14 cellular contexts compared by ENCODE assay signal in the genomic region with DNA sequence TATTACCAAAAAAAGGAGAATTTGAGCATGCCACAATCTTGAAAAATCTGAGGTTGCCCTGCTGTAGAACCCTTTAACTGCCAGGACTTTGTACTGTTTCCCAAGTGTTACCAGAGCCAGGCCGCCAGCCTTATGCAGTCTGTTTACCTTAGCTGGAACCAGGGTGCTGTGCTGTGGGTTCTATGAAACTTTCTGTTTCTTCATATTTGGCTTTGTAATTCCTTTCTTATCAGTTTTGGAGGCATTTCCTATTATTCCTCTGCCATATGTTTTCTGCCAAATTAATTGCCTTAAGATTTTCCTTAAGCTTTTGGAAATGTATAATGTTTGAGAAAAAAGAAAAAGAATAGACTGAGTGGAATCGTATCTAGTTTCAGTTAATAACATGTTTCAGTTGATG. TPM values are rescaled to one million over a fixed set of nuclear protein-coding genes. Genes with fewer than 3 reads are reported as not detected.
DNase-seq lines count a peak whose midpoint lies in the region; ATAC-seq and TF ChIP-seq lines count a peak whose summit lies in the region.
"Had no signal": no experiment of that assay in that cellular context is flagged by ENCODE, and none has a peak within 500 bp of the region (broad histone marks: within the 10 kb centered on the region; RNA-seq: fewer than 3 reads in every experiment).

No MANE protein-coding gene starts in this region.

- no peak overlapping the region for H3K4ac ChIP-seq in mesendoderm (ENCODE audit: low read depth, low read length)

- H3K27ac ChIP-seq in SK-N-SH (ENCODE audit: low read depth in 2 of 2, low read length in 1 of 2) = no peak overlapping the region; a peak in 1 of 4 replicates
- peak overlapping the region; percentile 51 to 63 for H3K27ac ChIP-seq in coronary artery
- no peak overlapping the region for H3K27ac ChIP-seq in mesendoderm (ENCODE audit: low read depth, low read length)
- peak overlapping the region; percentile 16 to 45 for H3K27ac ChIP-seq in thoracic aorta
- H3K27ac ChIP-seq: SJCRH30, thyroid gland had no signal

- no peak for DNase-seq in SK-N-SH
- DNase-seq in coronary artery (ENCODE audit: low spot score) = peak; percentile 50
- no peak for DNase-seq in mesendoderm
- DNase-seq in thoracic aorta (ENCODE audit: low spot score) = no peak
- DNase-seq in DMS153 treated with DMSO at 0.1 percent for 48 hours (lab: John Stamatoyannopoulos, UW; ENCODE audit: unreplicated experiment) = no peak
- DNase-seq in GF-D8 (lab: John Stamatoyannopoulos, UW) = no peak
- DNase-seq in NCI-H510A treated with DMSO at 0.1 percent for 48 hours (lab: John Stamatoyannopoulos, UW) = no peak
- DNase-seq: activated naive CD4-positive, alpha-beta T cell treated with Interleukin-2 at 50 U/mL for 16 hours; COR-L47; H9; naive thymus-derived CD8-positive, alpha-beta T cell; SJCRH30; thyroid gland had no signal

- no peak for ATAC-seq in SK-N-SH treated with all-trans-retinoic acid at 6 μM for 48 hours
- ATAC-seq in thoracic aorta (ENCODE audit: insufficient number of reproducible peaks, low FRiP score, low read depth) = no peak
- ATAC-seq: naive thymus-derived CD8-positive, alpha-beta T cell had no signal

- no peaks in the 10 kb centered on the region for H4K20me1 ChIP-seq in SK-N-SH (ENCODE audit: insufficient read depth)

- CTCF ChIA-PET in SK-N-SH (lab: Yijun Ruan, JAX) = interaction anchor here (1.4 kb wide), 1 partner anchor 273 kb away, joined by 3 read pairs; no protein-coding TSS in a partner anchor

- H3K4me3 ChIP-seq in SK-N-SH (ENCODE audit: low read depth in 2 of 2, low read length in 1 of 2) (peak overlapping the region in 1 of 2 experiments; percentile 70; a peak in 1 of 4 replicates), coronary artery (peak overlapping the region; percentile 99), mesendoderm (ENCODE audit: low read length) (no peak overlapping the region), thoracic aorta (peak overlapping the region; percentile 95)
- H3K4me3 ChIP-seq: SJCRH30, thyroid gland had no signal

- H3K79me2 ChIP-seq in SK-N-SH (ENCODE audit: insufficient read depth) (peaks cover 16% of the 10 kb centered on the region), mesendoderm (ENCODE audit: control insufficient read depth, insufficient read depth, low read length) (peaks cover 12% of the 10 kb centered on the region)

- no peak overlapping the region for H2BK15ac ChIP-seq in mesendoderm (replicated peaks; ENCODE audit: low read depth)

- no peak overlapping the region for H4K8ac ChIP-seq in mesendoderm (ENCODE audit: low read depth, low read length)

- peaks cover 5% of the 10 kb centered on the region for H3K79me1 ChIP-seq in mesendoderm (ENCODE audit: low read length)

- H4K5ac ChIP-seq in mesendoderm (ENCODE audit: low read length) = no peak overlapping the region

- no peak overlapping the region for H2AFZ ChIP-seq in SK-N-SH (ENCODE audit: low read depth)

- H2BK5ac ChIP-seq in mesendoderm (ENCODE audit: low read length) = no peak overlapping the region

- TF ChIP-seq RAD21 in SK-N-SH (IDR thresholded peaks at IDR 0.05; ENCODE audit: low read length) = no peak

- no peak overlapping the region for H2BK120ac ChIP-seq in mesendoderm (ENCODE audit: low read depth, low read length)

- H3K9ac ChIP-seq in SK-N-SH = no peak overlapping the region
- peak overlapping the region; percentile 8 for H3K9ac ChIP-seq in mesendoderm (ENCODE audit: low read length)

- no peak overlapping the region for H3K23ac ChIP-seq in mesendoderm (ENCODE audit: low read length)

- TF ChIP-seq EP300 in SK-N-SH (IDR thresholded peaks at IDR 0.05; ENCODE audit: borderline replicate concordance in 1 of 2, low read depth in 1 of 2, low read length in 1 of 2) = no peak

- no peaks in the 10 kb centered on the region for H3K27me3 ChIP-seq in SK-N-SH (ENCODE audit: insufficient read depth)
- H3K27me3 ChIP-seq in mesendoderm (ENCODE audit: insufficient read depth, low read length, poor library complexity) = no peaks in the 10 kb centered on the region
- no peaks in the 10 kb centered on the region for H3K27me3 ChIP-seq in thoracic aorta (replicated peaks; ENCODE audit: insufficient read depth)
- H3K27me3 ChIP-seq: SJCRH30, thyroid gland had no signal

- no peaks in the 10 kb centered on the region for H3F3A ChIP-seq in SK-N-SH (replicated peaks; ENCODE audit: insufficient read depth)

- H2AK5ac ChIP-seq in mesendoderm (ENCODE audit: low read length) = no peak overlapping the region

- H3K18ac ChIP-seq in mesendoderm (ENCODE audit: low read length) = no peak overlapping the region

- H3K9me3 ChIP-seq in SK-N-SH (no peaks in the 10 kb centered on the region), thoracic aorta (no peaks in the 10 kb centered on the region)
- H3K9me3 ChIP-seq: SJCRH30, thyroid gland had no signal

- POLR2A ChIA-PET in SK-N-SH (lab: Yijun Ruan, JAX) = no interaction called here

- H3K36me3 ChIP-seq in SK-N-SH (replicated peaks in 1 of 2; ENCODE audit: control insufficient read depth in 1 of 2, insufficient read depth in 2 of 2, low read length in 1 of 2) = peaks cover 0 to 2% of the 10 kb centered on the region in 2 experiments
- peaks cover 4% of the 10 kb centered on the region for H3K36me3 ChIP-seq in mesendoderm (ENCODE audit: control insufficient read depth, insufficient read depth, low read length)
- peaks cover 2% of the 10 kb centered on the region for H3K36me3 ChIP-seq in thoracic aorta
- H3K36me3 ChIP-seq: SJCRH30, thyroid gland had no signal

- no peaks in the 10 kb centered on the region for H3K9me2 ChIP-seq in SK-N-SH

- H3K4me2 ChIP-seq in SK-N-SH (peak overlapping the region; percentile 71), mesendoderm (ENCODE audit: low read length) (no peak overlapping the region)

- no peak overlapping the region for H3K56ac ChIP-seq in mesendoderm (ENCODE audit: low read length)

- 91% methylated on average over 2 of the region's 2 CpGs for WGBS in SK-N-SH (ENCODE audit: low lambda C conversion rate)
- WGBS in mesendoderm (ENCODE audit: extremely low coverage, insufficient coverage, low lambda C conversion rate) = no CpG with 5 or more reads among the region's 2 CpGs

- H3K4me1 ChIP-seq in SK-N-SH (ENCODE audit: control insufficient read depth in 1 of 2, insufficient read depth in 2 of 2, low read depth in 1 of 2, low read length in 1 of 2) (peaks cover 30 to 57% of the 10 kb centered on the region in 2 experiments), mesendoderm (ENCODE audit: control insufficient read depth, low read depth, low read length) (peaks cover 11% of the 10 kb centered on the region), thoracic aorta (ENCODE audit: control insufficient read depth in 1 of 2, low read depth in 2 of 2) (peaks cover 21 to 53% of the 10 kb centered on the region in 2 donors)
- H3K4me1 ChIP-seq: SJCRH30 had no signal

- TF ChIP-seq CTCF in SK-N-SH (IDR thresholded peaks at IDR 0.05) (no peak), coronary artery (IDR thresholded peaks at IDR 0.05) (no peak), thoracic aorta (IDR thresholded peaks at IDR 0.05) (no peak)

TF ChIP-seq in SK-N-SH, 30 proteins besides CTCF, POLR2A, EP300 and RAD21 (continues in another document):
- TF ChIP-seq CHD2 (IDR thresholded peaks at IDR 0.05; ENCODE audit: low read length, partially characterized antibody) (no peak), FOXJ3 (CRISPR knock-in tag; IDR thresholded peaks at IDR 0.05) (no peak), GATA2 (CRISPR knock-in tag; IDR thresholded peaks at IDR 0.05) (no peak), MEF2A (IDR thresholded peaks at IDR 0.05; ENCODE audit: borderline replicate concordance, low read depth) (no peak), RCOR1 (IDR thresholded peaks at IDR 0.05; ENCODE audit: low read length) (no peak), FOSL2 (IDR thresholded peaks at IDR 0.05; ENCODE audit: borderline replicate concordance, low read depth) (no peak), MXI1 (IDR thresholded peaks at IDR 0.05; ENCODE audit: low read depth, low read length) (no peak), RXRA (IDR thresholded peaks at IDR 0.05; ENCODE audit: borderline replicate concordance, low read depth) (no peak), POLR2AphosphoS5 (IDR thresholded peaks at IDR 0.05; ENCODE audit: low read depth, low read length) (no peak)
- TF ChIP-seq, protein P1, sequence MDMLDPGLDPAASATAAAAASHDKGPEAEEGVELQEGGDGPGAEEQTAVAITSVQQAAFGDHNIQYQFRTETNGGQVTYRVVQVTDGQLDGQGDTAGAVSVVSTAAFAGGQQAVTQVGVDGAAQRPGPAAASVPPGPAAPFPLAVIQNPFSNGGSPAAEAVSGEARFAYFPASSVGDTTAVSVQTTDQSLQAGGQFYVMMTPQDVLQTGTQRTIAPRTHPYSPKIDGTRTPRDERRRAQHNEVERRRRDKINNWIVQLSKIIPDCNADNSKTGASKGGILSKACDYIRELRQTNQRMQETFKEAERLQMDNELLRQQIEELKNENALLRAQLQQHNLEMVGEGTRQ (IDR thresholded peaks at IDR 0.05; ENCODE audit: borderline replicate concordance, low read depth, low read length) = no peak

TF ChIP-seq in SK-N-SH treated with all-trans-retinoic acid at 6 μM for 48 hours, 23 proteins besides CTCF, POLR2A, EP300 and RAD21 (continues in another document):
- TF ChIP-seq OSR1 (CRISPR knock-in tag; IDR thresholded peaks at IDR 0.05) (no peak), ZFP30 (CRISPR knock-in tag; IDR thresholded peaks at IDR 0.05) (no peak), RARB (CRISPR knock-in tag; IDR thresholded peaks at IDR 0.05) (no peak)
- TF ChIP-seq, protein P2, sequence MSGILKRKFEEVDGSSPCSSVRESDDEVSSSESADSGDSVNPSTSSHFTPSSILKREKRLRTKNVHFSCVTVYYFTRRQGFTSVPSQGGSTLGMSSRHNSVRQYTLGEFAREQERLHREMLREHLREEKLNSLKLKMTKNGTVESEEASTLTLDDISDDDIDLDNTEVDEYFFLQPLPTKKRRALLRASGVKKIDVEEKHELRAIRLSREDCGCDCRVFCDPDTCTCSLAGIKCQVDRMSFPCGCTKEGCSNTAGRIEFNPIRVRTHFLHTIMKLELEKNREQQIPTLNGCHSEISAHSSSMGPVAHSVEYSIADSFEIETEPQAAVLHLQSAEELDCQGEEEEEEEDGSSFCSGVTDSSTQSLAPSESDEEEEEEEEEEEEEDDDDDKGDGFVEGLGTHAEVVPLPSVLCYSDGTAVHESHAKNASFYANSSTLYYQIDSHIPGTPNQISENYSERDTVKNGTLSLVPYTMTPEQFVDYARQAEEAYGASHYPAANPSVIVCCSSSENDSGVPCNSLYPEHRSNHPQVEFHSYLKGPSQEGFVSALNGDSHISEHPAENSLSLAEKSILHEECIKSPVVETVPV (CRISPR knock-in tag; IDR thresholded peaks at IDR 0.05) = no peak

RNA-seq across cellular contexts. Expression of a gene that starts 2.1 kb away (rescaled TPM):
- 2.5 and 2.9 TPM in 2 replicates for polyA plus RNA-seq in SK-N-SH (2012; rRNA removed)
- polyA plus RNA-seq in SK-N-SH (2012; cell fraction: cytosol; rRNA removed) = 2.9 and 3.1 TPM in 2 replicates
- polyA plus RNA-seq in SK-N-SH (2012; cell fraction: nucleus; rRNA removed) = 2.2 and 3.7 TPM in 2 replicates
- 7.0 TPM for polyA plus RNA-seq in mesendoderm (2013, experiment 1 of 2)
- polyA plus RNA-seq in mesendoderm (2013, experiment 2 of 2) = 7.0 TPM
- 100 to 1,000 TPM; 125 to 173 TPM for total RNA-seq in thoracic aorta
- total RNA-seq: naive thymus-derived CD8-positive, alpha-beta T cell; SJCRH30 had no signal
- polyA plus RNA-seq: naive thymus-derived CD8-positive, alpha-beta T cell had no signal

Comparison
In these comparisons a context has a peak if more than half of its experiments do, and no peak if none do; other contexts are left out.
1. H3K27ac ChIP-seq: peak in coronary artery (2 of 2) and thoracic aorta (2 of 2); none in SK-N-SH (0 of 2) and mesendoderm (single experiment).